18 cellular contexts compared by ENCODE assay signal in genomic region chr20:56631990-56632327, GRCh38. TPM values are rescaled to one million over a fixed set of nuclear protein-coding genes. Genes with fewer than 3 reads are reported as not detected.
DNase-seq lines count a peak whose midpoint lies in the region; ATAC-seq and TF ChIP-seq lines count a peak whose summit lies in the region.
"Had no signal": no experiment of that assay in that cellular context is flagged by ENCODE, and none has a peak within 500 bp of the region (broad histone marks: within the 10 kb centered on the region; RNA-seq: fewer than 3 reads in every experiment).

No MANE protein-coding gene starts in this region.

- peaks cover 24% of the 10 kb centered on the region for H4K20me1 ChIP-seq in PC-3 (ENCODE audit: low read length)

- intact Hi-C loops in PC-3 (cut with micrococcal nuclease) (loop anchor here (1.0 to 5.0 kb wide), 3 partner anchors 57 to 355 kb away; no protein-coding TSS in a partner anchor), esophagus squamous epithelium (cut with DNase I) (no loop called here), mucosa of descending colon (cut with DNase I, micrococcal nuclease) (no loop called here)

- peak overlapping the region; percentile 84 for H3K4me3 ChIP-seq in PC-3 (ENCODE audit: low read length)
- H3K4me3 ChIP-seq in esophagus squamous epithelium, result peak overlapping the region; percentile 66 to 85 (median 76)
- H3K4me3 ChIP-seq in mucosa of descending colon, result no peak overlapping the region
- H3K4me3 ChIP-seq: Peyer's patch had no signal

- ATAC-seq in PC-3, result no peak
- no peak for ATAC-seq in HG02970 (IDR thresholded peaks at IDR 0.05; ENCODE audit: low FRiP score, unreplicated experiment)
- no peak for ATAC-seq in mucosa of descending colon
- no peak for ATAC-seq in T-cell (replicated peaks in 1 of 4)
- ATAC-seq: stimulated activated memory B cell treated with anti-CD40 and anti-IgM and Interleukin-4, amounts not matched to agents 10 μg/mL and 1 μg/mL and 100 μg/mL, for 72 hours had no signal

- H2AFZ ChIP-seq in PC-3 (ENCODE audit: low read length), result no peak overlapping the region

- peaks cover 8% of the 10 kb centered on the region for H3F3A ChIP-seq in PC-3 (ENCODE audit: low read length, unreplicated experiment)

- H3K36me3 ChIP-seq in PC-3 (ENCODE audit: low read depth, low read length) (peaks cover 40% of the 10 kb centered on the region), esophagus squamous epithelium (peaks cover 0 to 34% (median 0%) of the 10 kb centered on the region in 3 donors), mucosa of descending colon (ENCODE audit: low read depth) (no peaks in the 10 kb centered on the region)
- H3K36me3 ChIP-seq: Peyer's patch had no signal

- H3K27me3 Mint-ChIP-seq in neural crest cell (ENCODE audit: low read depth) (peaks cover 98% of the 10 kb centered on the region), T-cell (peaks cover 38 to 60% of the 10 kb centered on the region in 2 donors)

- TSS peak; percentile 23 for BruUV-seq in PC-3 (replicated peaks; lab: Mats Ljungman, UMichigan)

- H3K4me2 ChIP-seq in PC-3 (ENCODE audit: low read length), result peak overlapping the region; percentile 84

- DNase-seq in ELR (ENCODE audit: low read depth) (peak; percentile 32), PC-3 (no peak), esophagus squamous epithelium (lab: John Stamatoyannopoulos, UW) (no peak), neural crest cell (ENCODE audit: low read depth, low spot score) (no peak), mucosa of descending colon (no peak), T-cell (no peak)
- DNase-seq in stimulated activated CD4-positive, alpha-beta T cell treated with anti-CD3 and anti-CD28 coated beads, Interleukin-2, amount 100 ng/mL, for 24 hours, result no peak
- DNase-seq: activated CD4-positive, alpha-beta T cell treated with anti-CD3 and anti-CD28 coated beads for 1 hour; amniotic stem cell; dermis blood vessel endothelial cell; GF-D8; Karpas-422; NCI-H1417 treated with DMSO at 0.1 percent for 48 hours; NCI-H510A; Peyer's patch had no signal

- H3K9ac ChIP-seq in PC-3 (ENCODE audit: low read length), result peak overlapping the region; percentile 95

- 13 to 23% methylated on average over 5 of the region's 5 CpGs for WGBS in esophagus squamous epithelium, 2 donors

- H3K79me2 ChIP-seq in PC-3 (ENCODE audit: low read length), result peaks cover 67% of the 10 kb centered on the region

- H3K27me3 ChIP-seq in PC-3 (ENCODE audit: low read length) (no peaks in the 10 kb centered on the region), esophagus squamous epithelium (peaks cover 0 to 96% (median 7%) of the 10 kb centered on the region in 4 donors)

- peaks cover 25% of the 10 kb centered on the region for H3K4me1 Mint-ChIP-seq in neural crest cell
- H3K4me1 Mint-ChIP-seq in T-cell, result peaks cover 9 to 17% (median 11%) of the 10 kb centered on the region in 3 donors

- H3K36me3 Mint-ChIP-seq in neural crest cell (ENCODE audit: low read depth) (peaks cover 6% of the 10 kb centered on the region), T-cell (no peaks in the 10 kb centered on the region)
- H3K36me3 Mint-ChIP-seq: stimulated activated memory B cell treated with anti-CD40 and anti-IgM and Interleukin-4, amounts not matched to agents 10 μg/mL and 1 μg/mL and 100 μg/mL, for 72 hours had no signal

- POLR2A ChIA-PET in PC-3 (lab: Charles Lee; ENCODE audit: unreplicated experiment), result no interaction called here
- POLR2A ChIA-PET in T-cell (lab: Charles Lee), result no interaction called here

- H3K9me3 Mint-ChIP-seq in neural crest cell (no peaks in the 10 kb centered on the region), T-cell (no peaks in the 10 kb centered on the region)
- H3K9me3 Mint-ChIP-seq: stimulated activated memory B cell treated with anti-CD40 and anti-IgM and Interleukin-4, amounts not matched to agents 10 μg/mL and 1 μg/mL and 100 μg/mL, for 72 hours had no signal

- H3K4me1 ChIP-seq in PC-3 (ENCODE audit: insufficient read depth, low read length) (peaks cover 51% of the 10 kb centered on the region), esophagus squamous epithelium (peaks cover 22 to 100% (median 40%) of the 10 kb centered on the region in 3 donors), mucosa of descending colon (ENCODE audit: low read depth) (peaks cover 30% of the 10 kb centered on the region)

- no peak for TF ChIP-seq POLR2A in esophagus squamous epithelium (IDR thresholded peaks at IDR 0.05)

- peak overlapping the region; percentile 80 for H3K4me3 Mint-ChIP-seq in neural crest cell
- peak overlapping the region in 1 of 3 donors; percentile 40 for H3K4me3 Mint-ChIP-seq in T-cell
- H3K4me3 Mint-ChIP-seq: stimulated activated memory B cell treated with anti-CD40 and anti-IgM and Interleukin-4, amounts not matched to agents 10 μg/mL and 1 μg/mL and 100 μg/mL, for 72 hours had no signal

- H3K27ac Mint-ChIP-seq in neural crest cell (ENCODE audit: unreplicated experiment) (no peak overlapping the region), T-cell (no peak overlapping the region)
- H3K27ac Mint-ChIP-seq: stimulated activated memory B cell treated with anti-CD40 and anti-IgM and Interleukin-4, amounts not matched to agents 10 μg/mL and 1 μg/mL and 100 μg/mL, for 72 hours had no signal

- TF ChIP-seq CTCF in PC-3 (conservative IDR thresholded peaks at IDR 0.05; ENCODE audit: low read depth, low read length), result no peak
- no peak for TF ChIP-seq CTCF in esophagus squamous epithelium (IDR thresholded peaks at IDR 0.05)
- TF ChIP-seq CTCF in neural crest cell (conservative IDR thresholded peaks at IDR 0.05), result no peak
- no peak for TF ChIP-seq CTCF in mucosa of descending colon (IDR thresholded peaks at IDR 0.05)

- CTCF ChIA-PET in PC-3 (lab: Charles Lee) (no interaction called here), T-cell (lab: Charles Lee) (no interaction called here)

- H3K9me2 ChIP-seq in PC-3 (replicated peaks; ENCODE audit: low read length), result no peaks in the 10 kb centered on the region

- H3K9me3 ChIP-seq in PC-3 (ENCODE audit: low read length), result no peaks in the 10 kb centered on the region
- no peaks in the 10 kb centered on the region for H3K9me3 ChIP-seq in esophagus squamous epithelium
- H3K9me3 ChIP-seq in mucosa of descending colon, result no peaks in the 10 kb centered on the region

- peak overlapping the region; percentile 82 for H3K27ac ChIP-seq in PC-3 (ENCODE audit: low read length)
- peak overlapping the region in 3 of 4 donors; percentile 89 to 97 (median 96) for H3K27ac ChIP-seq in esophagus squamous epithelium
- H3K27ac ChIP-seq: Peyer's patch had no signal

RNA-seq across cellular contexts. Expression of gene TFAP2C, which starts 2.9 kb away (rescaled TPM):
- total RNA-seq in PC-3 (2014; rRNA removed) (36.3 and 37.6 TPM in 2 replicates), esophagus squamous epithelium (10 to 100 TPM; 25.9 to 34.8 (median 31.8) TPM), neural crest cell (4.0 and 4.9 TPM in 2 replicates), mucosa of descending colon (10 to 100 TPM in 1 of 3 donors, under 1 TPM in 2; 0.52 to 12.4 (median 0.75) TPM), T-cell (under 1 TPM in 2 of 5 donors, not detected in 3; 0.16 TPM)
- total RNA-seq: dermis blood vessel endothelial cell, Peyer's patch, renal cortical epithelial cell had no signal
